In genomic region chr10:3803295-3803883, GRCh38 we compare ENCODE assay signal across 8 cellular contexts. TPM values are rescaled to one million over a fixed set of nuclear protein-coding genes. Genes with fewer than 3 reads are reported as not detected.
DNase-seq lines count a peak whose midpoint lies in the region; ATAC-seq, FAIRE-seq and TF ChIP-seq lines count a peak whose summit lies in the region.

No MANE protein-coding gene starts in this region.

- H4K5ac ChIP-seq in mesendoderm (ENCODE audit: low read length) = no peak overlapping the region

- no peak overlapping the region for H2BK15ac ChIP-seq in mesendoderm (replicated peaks; ENCODE audit: low read depth)

- CTCF ChIA-PET in K562 (lab: Yijun Ruan, JAX; ENCODE audit: low intra/inter-chr PET ratio) = no interaction called here

- H3K27me3 Mint-ChIP-seq in CD14-positive monocyte (ENCODE audit: low read depth in 3 of 3) (peaks cover 0 to under 1% (median 0%) of the 10 kb centered on the region in 3 donors), IgD-negative memory B cell (no peaks in the 10 kb centered on the region)

- H3K4ac ChIP-seq in mesendoderm (ENCODE audit: low read depth, low read length) = no peak overlapping the region

- no peaks in the 10 kb centered on the region for H3K79me1 ChIP-seq in mesendoderm (ENCODE audit: low read length)

- H3K9me3 ChIP-seq in K562 (replicated peaks; ENCODE audit: control insufficient read depth, insufficient read depth, low read depth, low read length) = no peaks in the 10 kb centered on the region

- no peak overlapping the region for H4K8ac ChIP-seq in mesendoderm (ENCODE audit: low read depth, low read length)

- TF ChIP-seq POLR2A in K562 (conservative IDR thresholded peaks at IDR 0.05) = peak; percentile 47; the same call in 1 of the 2 replicates

- H3K79me2 ChIP-seq in K562 (ENCODE audit: control insufficient read depth, insufficient read depth, low read length) (no peaks in the 10 kb centered on the region), mesendoderm (ENCODE audit: control insufficient read depth, insufficient read depth, low read length) (no peaks in the 10 kb centered on the region)

- TF ChIP-seq EP300 in K562 (IDR thresholded peaks at IDR 0.05; ENCODE audit: low read length) = no peak

- no peak; a peak in 1 of 4 replicates for TF ChIP-seq RAD21 in K562 (CRISPR knock-in tag; conservative IDR thresholded peaks at IDR 0.05 in 1 of 2, IDR thresholded peaks at IDR 0.05 in 1 of 2)

- H3K36me3 Mint-ChIP-seq in CD14-positive monocyte (peaks cover 0 to 3% of the 10 kb centered on the region in 2 donors), IgD-negative memory B cell (no peaks in the 10 kb centered on the region)

- H2AK5ac ChIP-seq in mesendoderm (ENCODE audit: low read length) = no peak overlapping the region

- H3K4me3 Mint-ChIP-seq in CD14-positive monocyte (peak overlapping the region; percentile 28 to 84), IgD-negative memory B cell (peak overlapping the region in 1 of 4 donors; percentile 42)

- peak overlapping the region; percentile 95 for H3K27ac ChIP-seq in K562 (ENCODE audit: extremely low read depth, low read depth, low read length)
- no peak overlapping the region for H3K27ac ChIP-seq in mesendoderm (ENCODE audit: low read depth, low read length)

- H2BK120ac ChIP-seq in mesendoderm (ENCODE audit: low read depth, low read length) = no peak overlapping the region

- DNase-seq in CD14-positive monocyte (ENCODE audit: low spot score) (peak; percentile 74), K562 (ENCODE audit: extremely low read depth in 1 of 4, low spot score in 3 of 4) (peak; percentile 56 to 83 (median 63)), mesendoderm (peak; percentile 92), D341Med (ENCODE audit: low spot score) (no peak), DMS153 treated with DMSO at 0.1 percent for 48 hours (lab: John Stamatoyannopoulos, UW; ENCODE audit: unreplicated experiment) (no peak), occipital lobe (lab: John Stamatoyannopoulos, UW) (no peak)

- no peaks in the 10 kb centered on the region; a peak in 1 of 5 replicates for H3K27me3 ChIP-seq in K562 (ENCODE audit: control insufficient read depth in 2 of 2, insufficient read depth in 2 of 2, low read length in 2 of 2)
- no peaks in the 10 kb centered on the region for H3K27me3 ChIP-seq in mesendoderm (ENCODE audit: insufficient read depth, low read length, poor library complexity)

- no peak overlapping the region for H3K18ac ChIP-seq in mesendoderm (ENCODE audit: low read length)

- no peak overlapping the region for H3K56ac ChIP-seq in mesendoderm (ENCODE audit: low read length)

- no peak overlapping the region for H2BK5ac ChIP-seq in mesendoderm (ENCODE audit: low read length)

- H3K9me3 Mint-ChIP-seq in CD14-positive monocyte (no peaks in the 10 kb centered on the region), IgD-negative memory B cell (no peaks in the 10 kb centered on the region)

- peak overlapping the region; percentile 77 for H3K4me2 ChIP-seq in K562 (ENCODE audit: insufficient read depth, low read length)
- H3K4me2 ChIP-seq in mesendoderm (ENCODE audit: low read length) = no peak overlapping the region

- H3K23ac ChIP-seq in mesendoderm (ENCODE audit: low read length) = no peak overlapping the region

- H3K27ac Mint-ChIP-seq in CD14-positive monocyte (peak overlapping the region in 1 of 7 donors; percentile 98), IgD-negative memory B cell (peak overlapping the region in 2 of 3 donors; percentile 87 to 99)

- BruUV-seq in K562 (replicated peaks; lab: Mats Ljungman, UMichigan) = no TSS peak

- in situ Hi-C loops in K562 (cut with MboI) = no loop called here

- no peak for TF ChIP-seq CTCF in CD14-positive monocyte (IDR thresholded peaks at IDR 0.05)
- no peak for TF ChIP-seq CTCF in K562 (IDR thresholded peaks at IDR 0.05 in 2 of 3, conservative IDR thresholded peaks at IDR 0.05 in 1 of 3; ENCODE audit: insufficient read depth in 2 of 3, low read depth in 1 of 3, low read length in 3 of 3)

- H3K9me1 ChIP-seq in K562 (ENCODE audit: control insufficient read depth, insufficient read depth, low read length) = peaks cover 6% of the 10 kb centered on the region

- FAIRE-seq in K562 (lab: Jason Lieb, UNC) = peak; percentile 65

- H3K4me3 ChIP-seq in K562 (no peak overlapping the region), mesendoderm (ENCODE audit: low read length) (no peak overlapping the region)

- POLR2A ChIA-PET in K562 (lab: Yijun Ruan, JAX) = no interaction called here

- H3K36me3 ChIP-seq in K562 (ENCODE audit: control insufficient read depth, insufficient read depth, low read length) (no peaks in the 10 kb centered on the region), mesendoderm (ENCODE audit: control insufficient read depth, insufficient read depth, low read length) (no peaks in the 10 kb centered on the region)

- H3K9ac ChIP-seq in K562 (ENCODE audit: insufficient read depth in 1 of 2, low read depth in 2 of 2, low read length in 2 of 2) (peak overlapping the region; percentile 46 to 83; a peak in 3 of 4 replicates), mesendoderm (ENCODE audit: low read length) (no peak overlapping the region)

- ATAC-seq in K562 (peak; percentile 77), GM21619 (IDR thresholded peaks at IDR 0.05; ENCODE audit: unreplicated experiment) (no peak)

- WGBS in K562 (ENCODE audit: insufficient coverage, low coverage, missing lambda C conversion rate) = 3% methylated on average over 11 of the region's 11 CpGs
- no CpG with 5 or more reads among the region's 11 CpGs for WGBS in mesendoderm (ENCODE audit: extremely low coverage, insufficient coverage, low lambda C conversion rate)

- H2AFZ ChIP-seq in K562 (ENCODE audit: low read depth, low read length) = peak overlapping the region; percentile 94

- H3K4me1 ChIP-seq in K562 (replicated peaks in 1 of 2; ENCODE audit: control insufficient read depth in 2 of 2, insufficient read depth in 2 of 2, low read length in 2 of 2) (peaks cover 32 to 58% of the 10 kb centered on the region in 2 experiments), mesendoderm (ENCODE audit: control insufficient read depth, low read depth, low read length) (peaks cover 17% of the 10 kb centered on the region)

- no peaks in the 10 kb centered on the region for H4K20me1 ChIP-seq in K562 (replicated peaks; ENCODE audit: control insufficient read depth, insufficient read depth, low read length)

- no peaks in the 10 kb centered on the region for H3K4me1 Mint-ChIP-seq in CD14-positive monocyte
- H3K4me1 Mint-ChIP-seq in IgD-negative memory B cell = peaks cover 37 to 42% (median 41%) of the 10 kb centered on the region in 3 donors

- intact Hi-C loops in CD14-positive monocyte (cut with micrococcal nuclease) (no loop called here), K562 (cut with micrococcal nuclease) (no loop called here)

TF ChIP-seq in K562, 482 proteins besides CTCF, POLR2A, EP300 and RAD21 (continues in another document):
- TF ChIP-seq BRD4 (IDR thresholded peaks at IDR 0.05) = no peak
- TF ChIP-seq MBD2 (IDR thresholded peaks at IDR 0.05; ENCODE audit: borderline replicate concordance, low read depth) = 0 out of 2 replicates have a peak, but pooled peaks have one; percentile 10
- TF ChIP-seq ASH1L (IDR thresholded peaks at IDR 0.05; ENCODE audit: borderline replicate concordance, low read depth, partially characterized antibody) = no peak
- peak; percentile 20 for TF ChIP-seq CXXC5 (CRISPR knock-in tag; IDR thresholded peaks at IDR 0.05)
- no peak for TF ChIP-seq CREBBP (IDR thresholded peaks at IDR 0.05; ENCODE audit: low read depth, low read length)
- TF ChIP-seq HINFP (tag; conservative IDR thresholded peaks at IDR 0.05; ENCODE audit: low read depth) = no peak
- TF ChIP-seq ZNF41 (CRISPR knock-in tag; conservative IDR thresholded peaks at IDR 0.05) = no peak
- no peak for TF ChIP-seq CHD1 (IDR thresholded peaks at IDR 0.05; ENCODE audit: low read length)
- TF ChIP-seq ELF1 (tag; IDR thresholded peaks at IDR 0.05) = 0 out of 2 replicates have a peak, but pooled peaks have one; percentile 6
- TF ChIP-seq ARID2 (IDR thresholded peaks at IDR 0.05) = no peak

RNA-seq across cellular contexts. Expression of gene KLF6, which starts 18.4 kb away (rescaled TPM):
- polyA plus RNA-seq in CD14-positive monocyte (100 to 1,000 TPM; 499 to 510 TPM), IgD-negative memory B cell (1,101 TPM), K562 (2011; rRNA removed) (11.7 and 19.1 TPM in 2 replicates), K562 (2014; fragmentation: Illumina TruSeq; extraction: Trizol) (11.1 and 12.6 TPM in 2 replicates), K562 (2014; fragmentation: Nextera tagmentation; extraction: Ambion mirVana) (1 to 10 TPM; 3.2 to 3.7 TPM), K562 (2014; rRNA removed) (8.6 and 10.2 TPM in 2 replicates)
- total RNA-seq in K562 (2011; cell fraction: chromatin; rRNA removed; ENCODE audit: low replicate concordance) = 54.5 and 86.4 TPM in 2 replicates
- 136 and 139 TPM in 2 replicates for total RNA-seq in K562 (2011; cell fraction: nucleolus; rRNA removed)
- 92.4 and 113 TPM in 2 replicates for total RNA-seq in K562 (2011; cell fraction: nucleoplasm; rRNA removed)
- total RNA-seq in K562 (2014; rRNA removed) (6.9 and 10.3 TPM in 2 replicates), K562 (2014; rRNA removed; fragmentation: Illumina TruSeq; extraction: Trizol) (7.4 and 8.0 TPM in 2 replicates), K562 (2015; rRNA removed; fragmentation: Illumina TruSeq; extraction: Trizol) (4.5 TPM in 2 replicates), K562 (2021) (23.9 and 25.2 TPM in 2 replicates), occipital lobe (91.9 TPM)
- polyA plus RNA-seq in K562 (2011; cell fraction: cytosol; rRNA removed) = 6.6 and 12.0 TPM in 2 replicates
- polyA plus RNA-seq in K562 (2011; cell fraction: nucleus; rRNA removed) = 52.6 and 53.4 TPM in 2 replicates
- 14.7 and 29.2 TPM in 2 replicates for polyA plus RNA-seq in K562 (2012)
- polyA minus RNA-seq in K562 (2011; rRNA and poly(A)+ RNA removed) = 33.0 and 43.0 TPM in 2 replicates
- polyA minus RNA-seq in K562 (2011; cell fraction: cytosol; rRNA and poly(A)+ RNA removed) = 10.3 and 16.2 TPM in 2 replicates
- polyA minus RNA-seq in K562 (2011; cell fraction: nucleus; rRNA and poly(A)+ RNA removed) = 87.2 and 133 TPM in 2 replicates
- 36.1 TPM for polyA plus RNA-seq in mesendoderm (2013, experiment 1 of 2)
- 35.3 TPM for polyA plus RNA-seq in mesendoderm (2013, experiment 2 of 2)

Comparison
In these comparisons a context has a peak if more than half of its experiments do, and no peak if none do; other contexts are left out.
1. DNase-seq: peak in CD14-positive monocyte (single experiment), K562 (4 of 4) and mesendoderm (single experiment); none in D341Med (single experiment), DMS153 treated with DMSO at 0.1 percent for 48 hours (single experiment) and occipital lobe (single experiment).
2. RNA of gene KLF6, which starts 18.4 kb away (polyA plus RNA-seq): 1,101 TPM in IgD-negative memory B cell (single experiment) and 499 to 510 TPM in CD14-positive monocyte; 3.2 to 53.4 TPM in K562; every median in the first group is over 4 times any median in the second.